In the genomic region with DNA sequence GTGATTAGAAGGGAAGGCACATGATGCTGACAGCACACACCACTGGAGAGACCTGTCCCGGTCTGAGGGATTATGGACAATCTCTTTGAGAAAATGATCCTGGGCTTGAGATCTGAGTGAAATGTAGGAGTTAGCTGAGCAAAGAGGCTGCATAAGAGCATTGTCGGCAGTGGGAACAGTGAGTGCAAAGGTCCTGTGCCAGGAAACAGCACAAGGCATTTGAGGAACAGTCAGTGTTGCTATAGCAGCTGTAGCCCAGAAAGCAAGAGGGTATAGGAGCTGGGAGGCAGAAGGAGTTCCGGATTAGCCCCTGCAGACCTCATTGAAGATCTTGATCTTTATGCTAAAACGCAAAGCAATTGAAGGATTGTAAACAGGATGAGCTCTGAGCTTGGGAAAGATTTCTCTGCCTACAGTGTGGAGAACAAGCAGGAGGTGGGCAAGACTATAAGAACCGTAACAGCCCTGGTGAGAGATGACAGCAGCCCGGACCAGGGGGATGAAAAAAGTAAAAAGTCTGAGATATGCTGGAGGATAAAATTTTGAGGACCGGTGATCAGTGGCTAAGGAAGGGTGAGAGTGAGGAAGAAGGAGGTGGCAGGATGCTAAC, we compare ENCODE assay signal across 1 cellular context.
TF ChIP-seq lines count a peak whose summit lies in the region.

No MANE protein-coding gene starts in this region.

TF ChIP-seq in IMR-90, 13 proteins besides CTCF, POLR2A, EP300 and RAD21:
- TF ChIP-seq, protein P1, sequence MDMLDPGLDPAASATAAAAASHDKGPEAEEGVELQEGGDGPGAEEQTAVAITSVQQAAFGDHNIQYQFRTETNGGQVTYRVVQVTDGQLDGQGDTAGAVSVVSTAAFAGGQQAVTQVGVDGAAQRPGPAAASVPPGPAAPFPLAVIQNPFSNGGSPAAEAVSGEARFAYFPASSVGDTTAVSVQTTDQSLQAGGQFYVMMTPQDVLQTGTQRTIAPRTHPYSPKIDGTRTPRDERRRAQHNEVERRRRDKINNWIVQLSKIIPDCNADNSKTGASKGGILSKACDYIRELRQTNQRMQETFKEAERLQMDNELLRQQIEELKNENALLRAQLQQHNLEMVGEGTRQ (IDR thresholded peaks at IDR 0.05; ENCODE audit: low read depth, low read length), result no peak
- TF ChIP-seq CEBPB (IDR thresholded peaks at IDR 0.05; ENCODE audit: low read depth, low read length) (no peak), BHLHE40 (IDR thresholded peaks at IDR 0.05; ENCODE audit: low read depth, low read length) (no peak), ELK1 (IDR thresholded peaks at IDR 0.05; ENCODE audit: borderline replicate concordance, low read depth, low read length) (no peak), NFE2L2 (IDR thresholded peaks at IDR 0.05; ENCODE audit: low read depth, low read length) (no peak), RCOR1 (IDR thresholded peaks at IDR 0.05; ENCODE audit: insufficient replicate concordance, low read length) (no peak), SMC3 (IDR thresholded peaks at IDR 0.05; ENCODE audit: low read depth, low read length) (no peak)
TF ChIP-seq in IMR-90: peak in this region for 0.
